10 cellular contexts compared by ENCODE assay signal in genomic region chr3:52128118-52128683, GRCh38. TPM values are rescaled to one million over a fixed set of nuclear protein-coding genes. Genes with fewer than 3 reads are reported as not detected.
DNase-seq lines count a peak whose midpoint lies in the region; ATAC-seq and TF ChIP-seq lines count a peak whose summit lies in the region.
"Had no signal": no experiment of that assay in that cellular context is flagged by ENCODE, and none has a peak within 500 bp of the region (broad histone marks: within the 10 kb centered on the region; RNA-seq: fewer than 3 reads in every experiment).

No MANE protein-coding gene starts in this region.

- in situ Hi-C loops in astrocyte of the cerebellum (cut with HindIII; ENCODE audit: low sequenced_read_pairs): no loop called here

- H3K36me3 Mint-ChIP-seq in stimulated activated naive B cell treated with anti-CD40 and anti-IgM and Interleukin-4, amounts not matched to agents 10 μg/mL and 1 μg/mL and 100 μg/mL, for 72 hours: peaks cover 3 to 20% of the 10 kb centered on the region in 2 donors

- no peaks in the 10 kb centered on the region for H3K27me3 Mint-ChIP-seq in stimulated activated naive B cell treated with anti-CD40 and anti-IgM and Interleukin-4, amounts not matched to agents 10 μg/mL and 1 μg/mL and 100 μg/mL, for 72 hours
- H3K27me3 Mint-ChIP-seq: activated naive CD4-positive, alpha-beta T cell treated with anti-CD3 and anti-CD28 coated beads, Interleukin-2, amount 10 ng/mL, durations not matched to agents 7 days and 5 days had no signal

- no peak overlapping the region for H3K4me3 Mint-ChIP-seq in stimulated activated naive B cell treated with anti-CD40 and anti-IgM and Interleukin-4, amounts not matched to agents 10 μg/mL and 1 μg/mL and 100 μg/mL, for 72 hours
- H3K4me3 Mint-ChIP-seq: activated naive CD4-positive, alpha-beta T cell treated with anti-CD3 and anti-CD28 coated beads, Interleukin-2, amount 10 ng/mL, durations not matched to agents 7 days and 5 days had no signal

- ATAC-seq in stimulated activated naive B cell treated with anti-CD40 and anti-IgM and Interleukin-4, amounts not matched to agents 10 μg/mL and 1 μg/mL and 100 μg/mL, for 72 hours (replicated peaks): no peak

- no peak for TF ChIP-seq CTCF in astrocyte of the cerebellum (IDR thresholded peaks at IDR 0.05; ENCODE audit: low read depth, low read length, missing control alignments)

- H3K4me1 Mint-ChIP-seq in stimulated activated naive B cell treated with anti-CD40 and anti-IgM and Interleukin-4, amounts not matched to agents 10 μg/mL and 1 μg/mL and 100 μg/mL, for 72 hours: peaks cover 13 to 29% of the 10 kb centered on the region in 2 donors

- peak; percentile 47 for DNase-seq in AG08395 (ENCODE audit: low spot score)
- DNase-seq in HT1080 (ENCODE audit: low read depth): peak; percentile 88
- DNase-seq in astrocyte of the cerebellum (ENCODE audit: low read depth): peak; percentile 34
- DNase-seq in iris pigment epithelial cell (ENCODE audit: low read depth): peak; percentile 71
- DNase-seq in NCI-H345 (lab: John Stamatoyannopoulos, UW): no peak
- no peak for DNase-seq in activated T-cell treated with anti-CD3 and anti-CD28 coated beads, Interleukin-2, amount 50 U/mL, for 48 hours
- no peak for DNase-seq in inferior parietal cortex (ENCODE audit: extremely low spot score)
- no peak for DNase-seq in stimulated activated naive B cell treated with anti-CD40 and anti-IgM and Interleukin-4, amounts not matched to agents 10 μg/mL and 1 μg/mL and 100 μg/mL, for 72 hours
- DNase-seq: activated naive CD4-positive, alpha-beta T cell treated with anti-CD3 and anti-CD28 coated beads, Interleukin-2, amount 10 ng/mL, durations not matched to agents 7 days and 5 days; SJCRH30 had no signal

- H3K4me3 ChIP-seq in astrocyte of the cerebellum (ENCODE audit: low read depth, low read length): no peak overlapping the region
- H3K4me3 ChIP-seq: SJCRH30 had no signal

- no peak overlapping the region for H3K27ac Mint-ChIP-seq in stimulated activated naive B cell treated with anti-CD40 and anti-IgM and Interleukin-4, amounts not matched to agents 10 μg/mL and 1 μg/mL and 100 μg/mL, for 72 hours

- H3K9me3 Mint-ChIP-seq in stimulated activated naive B cell treated with anti-CD40 and anti-IgM and Interleukin-4, amounts not matched to agents 10 μg/mL and 1 μg/mL and 100 μg/mL, for 72 hours: no peaks in the 10 kb centered on the region
- H3K9me3 Mint-ChIP-seq: activated naive CD4-positive, alpha-beta T cell treated with anti-CD3 and anti-CD28 coated beads, Interleukin-2, amount 10 ng/mL, durations not matched to agents 7 days and 5 days had no signal

RNA-seq across cellular contexts. Expression of gene POC1A, which starts 26.0 kb away (rescaled TPM):
- total RNA-seq in HT1080 (2014; rRNA removed; shearing (Covaris generic)): 26.0 and 31.3 TPM in 2 replicates
- 17.3 and 19.4 TPM in 2 replicates for polyA plus RNA-seq in HT1080 (2015; cell fraction: cytosol; rRNA removed)
- 19.2 and 20.0 TPM in 2 replicates for polyA plus RNA-seq in HT1080 (2015; cell fraction: nucleus; rRNA removed)

Comparison
In these comparisons a context has a peak if more than half of its experiments do, and no peak if none do; other contexts are left out.
1. DNase-seq: peak in AG08395 (single experiment), HT1080 (single experiment), astrocyte of the cerebellum (single experiment) and iris pigment epithelial cell (single experiment); none in NCI-H345 (single experiment), activated T-cell treated with anti-CD3 and anti-CD28 coated beads, Interleukin-2, amount 50 U/mL, for 48 hours (0 of 2), inferior parietal cortex (single experiment) and stimulated activated naive B cell treated with anti-CD40 and anti-IgM and Interleukin-4, amounts not matched to agents 10 μg/mL and 1 μg/mL and 100 μg/mL, for 72 hours (single experiment).